1 cellular context compared by ENCODE assay signal in the genomic region with DNA sequence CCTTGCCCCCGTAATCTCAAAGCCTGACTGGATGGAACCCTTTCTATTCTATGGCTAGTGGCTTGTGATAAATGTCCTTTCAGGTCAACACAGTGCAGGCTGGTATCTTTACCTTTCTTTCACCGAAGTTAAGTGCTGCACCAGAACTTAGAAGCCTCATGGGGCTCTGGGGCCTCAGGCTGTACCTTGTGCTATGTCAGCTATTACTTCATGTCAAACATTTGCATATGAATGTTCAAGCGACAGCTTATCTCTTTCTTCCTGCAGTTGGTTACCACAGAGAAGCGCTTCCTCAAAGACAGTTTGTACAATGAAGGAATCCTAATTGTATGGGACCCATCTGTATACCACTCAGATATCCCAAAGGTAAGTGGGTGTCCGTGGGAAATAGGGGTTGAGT.
TF ChIP-seq lines count a peak whose summit lies in the region.

No MANE protein-coding gene starts in this region.

TF ChIP-seq in GM23338, 12 proteins besides CTCF, POLR2A, EP300 and RAD21 (continued from another document):
- TF ChIP-seq, protein P1, sequence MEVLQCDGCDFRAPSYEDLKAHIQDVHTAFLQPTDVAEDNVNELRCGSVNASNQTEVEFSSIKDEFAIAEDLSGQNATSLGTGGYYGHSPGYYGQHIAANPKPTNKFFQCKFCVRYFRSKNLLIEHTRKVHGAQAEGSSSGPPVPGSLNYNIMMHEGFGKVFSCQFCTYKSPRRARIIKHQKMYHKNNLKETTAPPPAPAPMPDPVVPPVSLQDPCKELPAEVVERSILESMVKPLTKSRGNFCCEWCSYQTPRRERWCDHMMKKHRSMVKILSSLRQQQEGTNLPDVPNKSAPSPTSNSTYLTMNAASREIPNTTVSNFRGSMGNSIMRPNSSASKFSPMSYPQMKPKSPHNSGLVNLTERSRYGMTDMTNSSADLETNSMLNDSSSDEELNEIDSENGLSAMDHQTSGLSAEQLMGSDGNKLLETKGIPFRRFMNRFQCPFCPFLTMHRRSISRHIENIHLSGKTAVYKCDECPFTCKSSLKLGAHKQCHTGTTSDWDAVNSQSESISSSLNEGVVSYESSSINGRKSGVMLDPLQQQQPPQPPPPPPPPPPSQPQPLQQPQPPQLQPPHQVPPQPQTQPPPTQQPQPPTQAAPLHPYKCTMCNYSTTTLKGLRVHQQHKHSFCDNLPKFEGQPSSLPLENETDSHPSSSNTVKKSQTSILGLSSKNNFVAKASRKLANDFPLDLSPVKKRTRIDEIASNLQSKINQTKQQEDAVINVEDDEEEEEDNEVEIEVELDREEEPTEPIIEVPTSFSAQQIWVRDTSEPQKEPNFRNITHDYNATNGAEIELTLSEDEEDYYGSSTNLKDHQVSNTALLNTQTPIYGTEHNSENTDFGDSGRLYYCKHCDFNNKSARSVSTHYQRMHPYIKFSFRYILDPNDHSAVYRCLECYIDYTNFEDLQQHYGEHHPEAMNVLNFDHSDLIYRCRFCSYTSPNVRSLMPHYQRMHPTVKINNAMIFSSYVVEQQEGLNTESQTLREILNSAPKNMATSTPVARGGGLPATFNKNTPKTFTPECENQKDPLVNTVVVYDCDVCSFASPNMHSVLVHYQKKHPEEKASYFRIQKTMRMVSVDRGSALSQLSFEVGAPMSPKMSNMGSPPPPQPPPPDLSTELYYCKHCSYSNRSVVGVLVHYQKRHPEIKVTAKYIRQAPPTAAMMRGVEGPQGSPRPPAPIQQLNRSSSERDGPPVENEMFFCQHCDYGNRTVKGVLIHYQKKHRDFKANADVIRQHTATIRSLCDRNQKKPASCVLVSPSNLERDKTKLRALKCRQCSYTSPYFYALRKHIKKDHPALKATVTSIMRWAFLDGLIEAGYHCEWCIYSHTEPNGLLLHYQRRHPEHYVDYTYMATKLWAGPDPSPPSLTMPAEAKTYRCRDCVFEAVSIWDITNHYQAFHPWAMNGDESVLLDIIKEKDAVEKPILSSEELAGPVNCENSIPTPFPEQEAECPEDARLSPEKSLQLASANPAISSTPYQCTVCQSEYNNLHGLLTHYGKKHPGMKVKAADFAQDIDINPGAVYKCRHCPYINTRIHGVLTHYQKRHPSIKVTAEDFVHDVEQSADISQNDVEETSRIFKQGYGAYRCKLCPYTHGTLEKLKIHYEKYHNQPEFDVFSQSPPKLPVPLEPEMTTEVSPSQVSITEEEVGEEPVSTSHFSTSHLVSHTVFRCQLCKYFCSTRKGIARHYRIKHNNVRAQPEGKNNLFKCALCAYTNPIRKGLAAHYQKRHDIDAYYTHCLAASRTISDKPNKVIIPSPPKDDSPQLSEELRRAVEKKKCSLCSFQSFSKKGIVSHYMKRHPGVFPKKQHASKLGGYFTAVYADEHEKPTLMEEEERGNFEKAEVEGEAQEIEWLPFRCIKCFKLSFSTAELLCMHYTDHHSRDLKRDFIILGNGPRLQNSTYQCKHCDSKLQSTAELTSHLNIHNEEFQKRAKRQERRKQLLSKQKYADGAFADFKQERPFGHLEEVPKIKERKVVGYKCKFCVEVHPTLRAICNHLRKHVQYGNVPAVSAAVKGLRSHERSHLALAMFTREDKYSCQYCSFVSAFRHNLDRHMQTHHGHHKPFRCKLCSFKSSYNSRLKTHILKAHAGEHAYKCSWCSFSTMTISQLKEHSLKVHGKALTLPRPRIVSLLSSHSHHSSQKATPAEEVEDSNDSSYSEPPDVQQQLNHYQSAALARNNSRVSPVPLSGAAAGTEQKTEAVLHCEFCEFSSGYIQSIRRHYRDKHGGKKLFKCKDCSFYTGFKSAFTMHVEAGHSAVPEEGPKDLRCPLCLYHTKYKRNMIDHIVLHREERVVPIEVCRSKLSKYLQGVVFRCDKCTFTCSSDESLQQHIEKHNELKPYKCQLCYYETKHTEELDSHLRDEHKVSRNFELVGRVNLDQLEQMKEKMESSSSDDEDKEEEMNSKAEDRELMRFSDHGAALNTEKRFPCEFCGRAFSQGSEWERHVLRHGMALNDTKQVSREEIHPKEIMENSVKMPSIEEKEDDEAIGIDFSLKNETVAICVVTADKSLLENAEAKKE (CRISPR knock-in tag; IDR thresholded peaks at IDR 0.05): no peak
- TF ChIP-seq, protein P2, sequence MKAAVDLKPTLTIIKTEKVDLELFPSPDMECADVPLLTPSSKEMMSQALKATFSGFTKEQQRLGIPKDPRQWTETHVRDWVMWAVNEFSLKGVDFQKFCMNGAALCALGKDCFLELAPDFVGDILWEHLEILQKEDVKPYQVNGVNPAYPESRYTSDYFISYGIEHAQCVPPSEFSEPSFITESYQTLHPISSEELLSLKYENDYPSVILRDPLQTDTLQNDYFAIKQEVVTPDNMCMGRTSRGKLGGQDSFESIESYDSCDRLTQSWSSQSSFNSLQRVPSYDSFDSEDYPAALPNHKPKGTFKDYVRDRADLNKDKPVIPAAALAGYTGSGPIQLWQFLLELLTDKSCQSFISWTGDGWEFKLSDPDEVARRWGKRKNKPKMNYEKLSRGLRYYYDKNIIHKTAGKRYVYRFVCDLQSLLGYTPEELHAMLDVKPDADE (IDR thresholded peaks at IDR 0.05): no peak
- TF ChIP-seq JUNB (IDR thresholded peaks at IDR 0.05; ENCODE audit: unreplicated experiment) (no peak), STAT1 (IDR thresholded peaks at IDR 0.05; ENCODE audit: unreplicated experiment) (no peak), CREB1 (CRISPR knock-in tag; IDR thresholded peaks at IDR 0.05; ENCODE audit: low read depth) (no peak), POLR2AphosphoS5 (IDR thresholded peaks at IDR 0.05; ENCODE audit: low read depth) (no peak), EZH2phosphoT487 (IDR thresholded peaks at IDR 0.05; ENCODE audit: unreplicated experiment) (no peak), EZH2 (IDR thresholded peaks at IDR 0.05; ENCODE audit: low read depth, unreplicated experiment) (no peak), NANOG (IDR thresholded peaks at IDR 0.05; ENCODE audit: borderline replicate concordance) (no peak)
- TF ChIP-seq, protein P3, sequence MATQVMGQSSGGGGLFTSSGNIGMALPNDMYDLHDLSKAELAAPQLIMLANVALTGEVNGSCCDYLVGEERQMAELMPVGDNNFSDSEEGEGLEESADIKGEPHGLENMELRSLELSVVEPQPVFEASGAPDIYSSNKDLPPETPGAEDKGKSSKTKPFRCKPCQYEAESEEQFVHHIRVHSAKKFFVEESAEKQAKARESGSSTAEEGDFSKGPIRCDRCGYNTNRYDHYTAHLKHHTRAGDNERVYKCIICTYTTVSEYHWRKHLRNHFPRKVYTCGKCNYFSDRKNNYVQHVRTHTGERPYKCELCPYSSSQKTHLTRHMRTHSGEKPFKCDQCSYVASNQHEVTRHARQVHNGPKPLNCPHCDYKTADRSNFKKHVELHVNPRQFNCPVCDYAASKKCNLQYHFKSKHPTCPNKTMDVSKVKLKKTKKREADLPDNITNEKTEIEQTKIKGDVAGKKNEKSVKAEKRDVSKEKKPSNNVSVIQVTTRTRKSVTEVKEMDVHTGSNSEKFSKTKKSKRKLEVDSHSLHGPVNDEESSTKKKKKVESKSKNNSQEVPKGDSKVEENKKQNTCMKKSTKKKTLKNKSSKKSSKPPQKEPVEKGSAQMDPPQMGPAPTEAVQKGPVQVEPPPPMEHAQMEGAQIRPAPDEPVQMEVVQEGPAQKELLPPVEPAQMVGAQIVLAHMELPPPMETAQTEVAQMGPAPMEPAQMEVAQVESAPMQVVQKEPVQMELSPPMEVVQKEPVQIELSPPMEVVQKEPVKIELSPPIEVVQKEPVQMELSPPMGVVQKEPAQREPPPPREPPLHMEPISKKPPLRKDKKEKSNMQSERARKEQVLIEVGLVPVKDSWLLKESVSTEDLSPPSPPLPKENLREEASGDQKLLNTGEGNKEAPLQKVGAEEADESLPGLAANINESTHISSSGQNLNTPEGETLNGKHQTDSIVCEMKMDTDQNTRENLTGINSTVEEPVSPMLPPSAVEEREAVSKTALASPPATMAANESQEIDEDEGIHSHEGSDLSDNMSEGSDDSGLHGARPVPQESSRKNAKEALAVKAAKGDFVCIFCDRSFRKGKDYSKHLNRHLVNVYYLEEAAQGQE (IDR thresholded peaks at IDR 0.05; ENCODE audit: unreplicated experiment): no peak
